ENCODE assay signal across 16 cellular contexts in genomic region chr19:41332468-41332867, GRCh38. TPM values are rescaled to one million over a fixed set of nuclear protein-coding genes. Genes with fewer than 3 reads are reported as not detected.
DNase-seq lines count a peak whose midpoint lies in the region; ATAC-seq, FAIRE-seq and TF ChIP-seq lines count a peak whose summit lies in the region.
"Had no signal": no experiment of that assay in that cellular context is flagged by ENCODE, and none has a peak within 500 bp of the region (broad histone marks: within the 10 kb centered on the region; RNA-seq: fewer than 3 reads in every experiment).

No MANE protein-coding gene starts in this region.

- ATAC-seq in WTC11: no peak
- ATAC-seq in right lobe of liver: no peak
- ATAC-seq in HG03175 (IDR thresholded peaks at IDR 0.05; ENCODE audit: unreplicated experiment): no peak
- ATAC-seq: HCT116, K562 had no signal

- 64% methylated on average over 5 of the region's 5 CpGs for WGBS in right lobe of liver (ENCODE audit: insufficient coverage, low coverage, low lambda C conversion rate, missing lambda C conversion rate)

- FAIRE-seq in endothelial cell of umbilical vein (lab: Jason Lieb, UNC): no peak
- FAIRE-seq: A204.1, K562 had no signal

- peak overlapping the region; percentile 39 for H3K27ac Mint-ChIP-seq in activated T-cell treated with anti-CD3 and anti-CD28 coated beads, Interleukin-2, amount 50 U/mL, for 24 hours
- no peak overlapping the region for H3K27ac Mint-ChIP-seq in WTC11

- H3K27me3 ChIP-seq in endothelial cell of umbilical vein (ENCODE audit: control insufficient read depth in 2 of 2, insufficient read depth in 2 of 2, low read length in 2 of 2) (no peaks in the 10 kb centered on the region), right lobe of liver (no peaks in the 10 kb centered on the region)

- dilution Hi-C loops in endothelial cell of umbilical vein (cut with MboI; ENCODE audit: extremely low pct_ligation_motif_present, low sequenced_read_pairs): no loop called here

- H3K36me3 ChIP-seq in endothelial cell of umbilical vein (ENCODE audit: control insufficient read depth in 2 of 2, extremely low read depth in 1 of 2, insufficient read depth in 2 of 2, low read length in 2 of 2) (peaks cover 19 to 47% of the 10 kb centered on the region in 2 experiments), right lobe of liver (no peaks in the 10 kb centered on the region)

- H3K9me3 ChIP-seq in endothelial cell of umbilical vein (replicated peaks; ENCODE audit: control insufficient read depth, insufficient read depth, low read length) (no peaks in the 10 kb centered on the region), right lobe of liver (no peaks in the 10 kb centered on the region)

- POLR2A ChIA-PET in WTC11 (lab: Charles Lee) (no interaction called here), endothelial cell of umbilical vein (lab: Charles Lee) (no interaction called here)

- no peak overlapping the region for H3K4me2 ChIP-seq in endothelial cell of umbilical vein (ENCODE audit: insufficient read depth, low read length)

- H3K4me1 ChIP-seq in endothelial cell of umbilical vein (ENCODE audit: control insufficient read depth, extremely low read depth, insufficient read depth, low read length): peaks cover 22% of the 10 kb centered on the region
- H3K4me1 ChIP-seq in right lobe of liver: no peaks in the 10 kb centered on the region

- no peaks in the 10 kb centered on the region for H3K27me3 Mint-ChIP-seq in activated T-cell treated with anti-CD3 and anti-CD28 coated beads, Interleukin-2, amount 50 U/mL, for 24 hours
- peaks cover 19% of the 10 kb centered on the region for H3K27me3 Mint-ChIP-seq in WTC11 (ENCODE audit: low read depth)

- TF ChIP-seq CTCF in WTC11 (IDR thresholded peaks at IDR 0.05) (no peak), endothelial cell of umbilical vein (IDR thresholded peaks at IDR 0.05; ENCODE audit: extremely low read depth in 1 of 2, insufficient read depth in 1 of 2, low read depth in 1 of 2, low read length in 2 of 2) (no peak), right lobe of liver (IDR thresholded peaks at IDR 0.05) (no peak)

- no peaks in the 10 kb centered on the region for H4K20me1 ChIP-seq in endothelial cell of umbilical vein (replicated peaks; ENCODE audit: control insufficient read depth, extremely low read depth, insufficient read depth, low read length)

- BruUV-seq in endothelial cell of umbilical vein (replicated peaks; lab: Mats Ljungman, UMichigan): no TSS peak

- H3K9ac ChIP-seq in endothelial cell of umbilical vein (replicated peaks; ENCODE audit: extremely low read depth, insufficient read depth, low read length): no peak overlapping the region
- H3K9ac ChIP-seq: GM23248 had no signal

- peak; percentile 13 for TF ChIP-seq POLR2A in endothelial cell of umbilical vein (IDR thresholded peaks at IDR 0.05; ENCODE audit: low read depth, low read length)
- no peak for TF ChIP-seq POLR2A in right lobe of liver (IDR thresholded peaks at IDR 0.05)

- CTCF ChIA-PET in WTC11 (lab: Charles Lee) (interaction anchor here (0.6 to 2.1 kb wide), 4 partner anchors 9 to 20 kb away, joined by 4 to 15 read pairs (median 7); no protein-coding TSS in a partner anchor), endothelial cell of umbilical vein (lab: Charles Lee) (no interaction called here)

- H3K27ac ChIP-seq in endothelial cell of umbilical vein (ENCODE audit: insufficient read depth, low read depth, low read length) (no peak overlapping the region), right lobe of liver (no peak overlapping the region)
- H3K27ac ChIP-seq: GM23248 had no signal

- H3K4me1 Mint-ChIP-seq in activated T-cell treated with anti-CD3 and anti-CD28 coated beads, Interleukin-2, amount 50 U/mL, for 24 hours (ENCODE audit: low read depth): peaks cover 55% of the 10 kb centered on the region
- H3K4me1 Mint-ChIP-seq in WTC11: peaks cover 34% of the 10 kb centered on the region

- peaks cover 24% of the 10 kb centered on the region for H3K79me2 ChIP-seq in endothelial cell of umbilical vein (ENCODE audit: control insufficient read depth, insufficient read depth, low read length)

- no peaks in the 10 kb centered on the region for H3K9me1 ChIP-seq in endothelial cell of umbilical vein (replicated peaks; ENCODE audit: control insufficient read depth, extremely low read depth, insufficient read depth, low read length)

- H3K4me3 ChIP-seq in endothelial cell of umbilical vein (replicated peaks in 1 of 3; ENCODE audit: insufficient read depth in 1 of 3, low read depth in 1 of 3, low read length in 3 of 3) (no peak overlapping the region), right lobe of liver (no peak overlapping the region)
- H3K4me3 ChIP-seq: GM23248, K562 had no signal

- H3K9me3 Mint-ChIP-seq in activated T-cell treated with anti-CD3 and anti-CD28 coated beads, Interleukin-2, amount 50 U/mL, for 24 hours: no peaks in the 10 kb centered on the region
- H3K9me3 Mint-ChIP-seq in WTC11: no peaks in the 10 kb centered on the region

- DNase-seq in activated T-cell treated with anti-CD3 and anti-CD28 coated beads, Interleukin-2, amount 50 U/mL, for 24 hours: no peak
- DNase-seq in activated T-cell treated with anti-CD3 and anti-CD28 coated beads for 4 hours (no peak), WTC11 (ENCODE audit: low spot score) (no peak), endothelial cell of umbilical vein (ENCODE audit: low read depth, low spot score) (no peak), right lobe of liver (no peak), NCI-H187 (lab: John Stamatoyannopoulos, UW) (no peak)
- DNase-seq in activated CD4-positive, alpha-beta T cell treated with anti-CD3 and anti-CD28 coated beads, Interleukin-2, amount 50 U/mL, for 4 hours: no peak
- DNase-seq: GF-D8, GM23248, NCI-H1436 treated with DMSO at 0.1 percent for 48 hours, NCI-H345, Right ventricle myocardium superior had no signal

- H3K4me3 Mint-ChIP-seq in activated T-cell treated with anti-CD3 and anti-CD28 coated beads, Interleukin-2, amount 50 U/mL, for 24 hours: no peak overlapping the region
- H3K4me3 Mint-ChIP-seq in WTC11: peak overlapping the region; percentile 77; the same call in 1 of the 2 replicates

- intact Hi-C loops in endothelial cell of umbilical vein (cut with micrococcal nuclease): no loop called here
- intact Hi-C loops in right lobe of liver (cut with DNase I): no loop called here

- H2AFZ ChIP-seq in endothelial cell of umbilical vein (ENCODE audit: low read depth, low read length): no peak overlapping the region
- H2AFZ ChIP-seq: GM23248 had no signal

- peaks cover 80% of the 10 kb centered on the region for H3K36me3 Mint-ChIP-seq in activated T-cell treated with anti-CD3 and anti-CD28 coated beads, Interleukin-2, amount 50 U/mL, for 24 hours (ENCODE audit: low read depth)
- H3K36me3 Mint-ChIP-seq in WTC11: no peaks in the 10 kb centered on the region

TF ChIP-seq in endothelial cell of umbilical vein, 7 proteins besides CTCF, POLR2A, EP300 and RAD21 (continues in another document):
- TF ChIP-seq JUN (IDR thresholded peaks at IDR 0.05; ENCODE audit: borderline replicate concordance, insufficient read depth, insufficient read length, low read depth): no peak
- TF ChIP-seq POLR2AphosphoS5 (IDR thresholded peaks at IDR 0.05; ENCODE audit: insufficient read depth, low read depth, low read length): no peak

RNA-seq across cellular contexts. Expression of gene TGFB1, which starts 21.3 kb away (rescaled TPM):
- total RNA-seq in WTC11 (2021) (10.4 to 11.8 TPM (median 11.0 TPM) in 3 replicates), endothelial cell of umbilical vein (250 and 294 TPM in 2 replicates), right lobe of liver (10 to 100 TPM in 2 of 6 experiments, 1 to 10 TPM in 4; 4.9 to 19.1 (median 8.5) TPM)
- 57.7 and 64.4 TPM in 2 replicates for polyA plus RNA-seq in endothelial cell of umbilical vein
- polyA plus RNA-seq in endothelial cell of umbilical vein (2011; cell fraction: cytosol; rRNA removed): 45.5 and 55.4 TPM in 2 replicates
- polyA plus RNA-seq in endothelial cell of umbilical vein (2011; cell fraction: nucleus; rRNA removed): 60.3 and 98.2 TPM in 2 replicates
- polyA plus RNA-seq in endothelial cell of umbilical vein (2012): 156 and 226 TPM in 2 replicates
- polyA minus RNA-seq in endothelial cell of umbilical vein: 39.1 and 71.3 TPM in 2 replicates
- polyA minus RNA-seq in endothelial cell of umbilical vein (2011; cell fraction: cytosol; rRNA and poly(A)+ RNA removed): 4.2 TPM
- polyA minus RNA-seq in endothelial cell of umbilical vein (2011; cell fraction: nucleus; rRNA and poly(A)+ RNA removed): 35.5 and 47.3 TPM in 2 replicates

RNA-seq across cellular contexts. Expression of gene CCDC97, which starts 22.5 kb away (rescaled TPM):
- total RNA-seq in WTC11 (2021): 29.7 to 31.4 TPM (median 30.8 TPM) in 3 replicates
- total RNA-seq in endothelial cell of umbilical vein: 24.2 and 27.2 TPM in 2 replicates
- polyA plus RNA-seq in endothelial cell of umbilical vein: 19.7 and 20.7 TPM in 2 replicates
- 11.1 and 12.9 TPM in 2 replicates for polyA plus RNA-seq in endothelial cell of umbilical vein (2011; cell fraction: cytosol; rRNA removed)
- polyA plus RNA-seq in endothelial cell of umbilical vein (2011; cell fraction: nucleus; rRNA removed): 13.2 TPM in 2 replicates
- 16.7 and 18.4 TPM in 2 replicates for polyA plus RNA-seq in endothelial cell of umbilical vein (2012)
- 16.3 and 20.4 TPM in 2 replicates for polyA minus RNA-seq in endothelial cell of umbilical vein
- 7.8 TPM for polyA minus RNA-seq in endothelial cell of umbilical vein (2011; cell fraction: cytosol; rRNA and poly(A)+ RNA removed)
- 13.1 and 19.1 TPM in 2 replicates for polyA minus RNA-seq in endothelial cell of umbilical vein (2011; cell fraction: nucleus; rRNA and poly(A)+ RNA removed)
- total RNA-seq in right lobe of liver: 1 to 10 TPM; 4.6 to 7.2 (median 6.9) TPM

RNA-seq across cellular contexts. Expression of gene B9D2, which starts 31.5 kb away (rescaled TPM):
- total RNA-seq in WTC11 (2021): 4.5 to 6.3 TPM (median 4.7 TPM) in 3 replicates
- total RNA-seq in endothelial cell of umbilical vein: 12.2 and 13.6 TPM in 2 replicates
- 23.9 and 28.4 TPM in 2 replicates for polyA plus RNA-seq in endothelial cell of umbilical vein
- 14.7 and 16.7 TPM in 2 replicates for polyA plus RNA-seq in endothelial cell of umbilical vein (2011; cell fraction: cytosol; rRNA removed)
- 8.2 and 9.1 TPM in 2 replicates for polyA plus RNA-seq in endothelial cell of umbilical vein (2011; cell fraction: nucleus; rRNA removed)
- polyA plus RNA-seq in endothelial cell of umbilical vein (2012): 8.9 and 13.5 TPM in 2 replicates
- polyA minus RNA-seq in endothelial cell of umbilical vein: 3.0 and 3.8 TPM in 2 replicates
- 2.3 TPM for polyA minus RNA-seq in endothelial cell of umbilical vein (2011; cell fraction: cytosol; rRNA and poly(A)+ RNA removed)
- polyA minus RNA-seq in endothelial cell of umbilical vein (2011; cell fraction: nucleus; rRNA and poly(A)+ RNA removed): 2.4 and 2.6 TPM in 2 replicates
- total RNA-seq in right lobe of liver: 1 to 10 TPM; 1.7 to 4.4 (median 2.6) TPM

RNA-seq across cellular contexts. Expression of gene TMEM91, which starts 43.9 kb away (rescaled TPM):
- total RNA-seq in WTC11 (2021) (5.3 to 6.0 TPM (median 5.3 TPM) in 3 replicates), endothelial cell of umbilical vein (13.2 and 15.8 TPM in 2 replicates), right lobe of liver (1 to 10 TPM; 1.8 to 4.1 (median 3.0) TPM)
- 9.0 and 12.0 TPM in 2 replicates for polyA plus RNA-seq in endothelial cell of umbilical vein
- polyA plus RNA-seq in endothelial cell of umbilical vein (2011; cell fraction: cytosol; rRNA removed): 6.5 and 6.9 TPM in 2 replicates
- polyA plus RNA-seq in endothelial cell of umbilical vein (2011; cell fraction: nucleus; rRNA removed): 23.0 and 25.8 TPM in 2 replicates
- 9.3 and 18.2 TPM in 2 replicates for polyA plus RNA-seq in endothelial cell of umbilical vein (2012)
- polyA minus RNA-seq in endothelial cell of umbilical vein: 5.6 and 11.3 TPM in 2 replicates
- not detected for polyA minus RNA-seq in endothelial cell of umbilical vein (2011; cell fraction: cytosol; rRNA and poly(A)+ RNA removed)
- 10.9 and 15.4 TPM in 2 replicates for polyA minus RNA-seq in endothelial cell of umbilical vein (2011; cell fraction: nucleus; rRNA and poly(A)+ RNA removed)

Comparison
In these comparisons a context has a peak if more than half of its experiments do, and no peak if none do; other contexts are left out.
1. RNA of gene TGFB1, which starts 21.3 kb away (total RNA-seq): 250 to 294 TPM in endothelial cell of umbilical vein; 10.4 to 11.8 TPM in WTC11 and 4.9 to 19.1 TPM in right lobe of liver; every median in the first group is over 10 times any median in the second.